ENCODE assay signal across 1 cellular context in genomic region chr1:46516140-46516539, GRCh38.
TF ChIP-seq lines count a peak whose summit lies in the region.

No MANE protein-coding gene starts in this region.

TF ChIP-seq in WTC11, 78 proteins besides CTCF, POLR2A, EP300 and RAD21 (continued from another document):
- no peak for TF ChIP-seq PREB (CRISPR knock-in tag; IDR thresholded peaks at IDR 0.05; ENCODE audit: borderline replicate concordance)
- TF ChIP-seq ZNF121 (CRISPR knock-in tag; IDR thresholded peaks at IDR 0.05): no peak
- no peak for TF ChIP-seq OVOL2 (CRISPR knock-in tag; IDR thresholded peaks at IDR 0.05; ENCODE audit: borderline replicate concordance)
- TF ChIP-seq ZNF317 (CRISPR knock-in tag; IDR thresholded peaks at IDR 0.05; ENCODE audit: borderline replicate concordance, low read depth): no peak
- TF ChIP-seq RELA (CRISPR knock-in tag; IDR thresholded peaks at IDR 0.05; ENCODE audit: borderline replicate concordance): no peak
- TF ChIP-seq SMAD4 (CRISPR knock-in tag; IDR thresholded peaks at IDR 0.05): no peak
- no peak for TF ChIP-seq ESRRA (CRISPR knock-in tag; IDR thresholded peaks at IDR 0.05; ENCODE audit: borderline replicate concordance)
- TF ChIP-seq ZNF416 (CRISPR knock-in tag; IDR thresholded peaks at IDR 0.05): no peak
- no peak for TF ChIP-seq USF2 (CRISPR knock-in tag; IDR thresholded peaks at IDR 0.05)
- TF ChIP-seq ZMAT4 (CRISPR knock-in tag; IDR thresholded peaks at IDR 0.05): no peak
- TF ChIP-seq IRF1 (CRISPR knock-in tag; IDR thresholded peaks at IDR 0.05): no peak
- no peak for TF ChIP-seq E2F4 (CRISPR knock-in tag; IDR thresholded peaks at IDR 0.05; ENCODE audit: borderline replicate concordance, low read depth)
- no peak for TF ChIP-seq FOXP1 (CRISPR knock-in tag; IDR thresholded peaks at IDR 0.05; ENCODE audit: borderline replicate concordance)
- TF ChIP-seq ERG (CRISPR knock-in tag; IDR thresholded peaks at IDR 0.05): no peak
- TF ChIP-seq CDX4 (CRISPR knock-in tag; IDR thresholded peaks at IDR 0.05; ENCODE audit: borderline replicate concordance): no peak
